Comparison of ENCODE assay signal across 3 cellular contexts in genomic region chr11:132367293-132367692, GRCh38.
TF ChIP-seq lines count a peak whose summit lies in the region.

No MANE protein-coding gene starts in this region.

TF ChIP-seq in HepG2, 621 proteins besides CTCF, POLR2A, EP300 and RAD21:
- TF ChIP-seq ZNF670 (CRISPR knock-in tag; IDR thresholded peaks at IDR 0.05; ENCODE audit: borderline replicate concordance) = no peak
- peak; percentile 24 to 65; a peak in 3 of 4 replicates for TF ChIP-seq MAFK (conservative IDR thresholded peaks at IDR 0.05 in 1 of 2, IDR thresholded peaks at IDR 0.05 in 1 of 2; ENCODE audit: low read length in 2 of 2)
- TF ChIP-seq MAFF (IDR thresholded peaks at IDR 0.05; ENCODE audit: low read depth, low read length) = peak; percentile 56

TF ChIP-seq in A549, 52 proteins besides CTCF, POLR2A, EP300 and RAD21:
- no peak for TF ChIP-seq FOXS1 (CRISPR knock-in tag; IDR thresholded peaks at IDR 0.05)
- TF ChIP-seq MAFK (IDR thresholded peaks at IDR 0.05; ENCODE audit: partially characterized antibody) = peak; percentile 19
- TF ChIP-seq RNF2 (IDR thresholded peaks at IDR 0.05; ENCODE audit: borderline replicate concordance, low read depth) = no peak
- TF ChIP-seq, protein P1, sequence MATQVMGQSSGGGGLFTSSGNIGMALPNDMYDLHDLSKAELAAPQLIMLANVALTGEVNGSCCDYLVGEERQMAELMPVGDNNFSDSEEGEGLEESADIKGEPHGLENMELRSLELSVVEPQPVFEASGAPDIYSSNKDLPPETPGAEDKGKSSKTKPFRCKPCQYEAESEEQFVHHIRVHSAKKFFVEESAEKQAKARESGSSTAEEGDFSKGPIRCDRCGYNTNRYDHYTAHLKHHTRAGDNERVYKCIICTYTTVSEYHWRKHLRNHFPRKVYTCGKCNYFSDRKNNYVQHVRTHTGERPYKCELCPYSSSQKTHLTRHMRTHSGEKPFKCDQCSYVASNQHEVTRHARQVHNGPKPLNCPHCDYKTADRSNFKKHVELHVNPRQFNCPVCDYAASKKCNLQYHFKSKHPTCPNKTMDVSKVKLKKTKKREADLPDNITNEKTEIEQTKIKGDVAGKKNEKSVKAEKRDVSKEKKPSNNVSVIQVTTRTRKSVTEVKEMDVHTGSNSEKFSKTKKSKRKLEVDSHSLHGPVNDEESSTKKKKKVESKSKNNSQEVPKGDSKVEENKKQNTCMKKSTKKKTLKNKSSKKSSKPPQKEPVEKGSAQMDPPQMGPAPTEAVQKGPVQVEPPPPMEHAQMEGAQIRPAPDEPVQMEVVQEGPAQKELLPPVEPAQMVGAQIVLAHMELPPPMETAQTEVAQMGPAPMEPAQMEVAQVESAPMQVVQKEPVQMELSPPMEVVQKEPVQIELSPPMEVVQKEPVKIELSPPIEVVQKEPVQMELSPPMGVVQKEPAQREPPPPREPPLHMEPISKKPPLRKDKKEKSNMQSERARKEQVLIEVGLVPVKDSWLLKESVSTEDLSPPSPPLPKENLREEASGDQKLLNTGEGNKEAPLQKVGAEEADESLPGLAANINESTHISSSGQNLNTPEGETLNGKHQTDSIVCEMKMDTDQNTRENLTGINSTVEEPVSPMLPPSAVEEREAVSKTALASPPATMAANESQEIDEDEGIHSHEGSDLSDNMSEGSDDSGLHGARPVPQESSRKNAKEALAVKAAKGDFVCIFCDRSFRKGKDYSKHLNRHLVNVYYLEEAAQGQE (IDR thresholded peaks at IDR 0.05) = no peak
TF ChIP-seq in A549: peak in this region for 1.

TF ChIP-seq in IMR-90, 13 proteins besides CTCF, POLR2A, EP300 and RAD21:
- TF ChIP-seq NFE2L2 (IDR thresholded peaks at IDR 0.05; ENCODE audit: low read depth, low read length) (no peak), MAFK (IDR thresholded peaks at IDR 0.05; ENCODE audit: low read depth, low read length) (peak; percentile 74)
- TF ChIP-seq, protein P2, sequence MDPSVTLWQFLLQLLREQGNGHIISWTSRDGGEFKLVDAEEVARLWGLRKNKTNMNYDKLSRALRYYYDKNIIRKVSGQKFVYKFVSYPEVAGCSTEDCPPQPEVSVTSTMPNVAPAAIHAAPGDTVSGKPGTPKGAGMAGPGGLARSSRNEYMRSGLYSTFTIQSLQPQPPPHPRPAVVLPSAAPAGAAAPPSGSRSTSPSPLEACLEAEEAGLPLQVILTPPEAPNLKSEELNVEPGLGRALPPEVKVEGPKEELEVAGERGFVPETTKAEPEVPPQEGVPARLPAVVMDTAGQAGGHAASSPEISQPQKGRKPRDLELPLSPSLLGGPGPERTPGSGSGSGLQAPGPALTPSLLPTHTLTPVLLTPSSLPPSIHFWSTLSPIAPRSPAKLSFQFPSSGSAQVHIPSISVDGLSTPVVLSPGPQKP (IDR thresholded peaks at IDR 0.05; ENCODE audit: borderline replicate concordance, low read depth, low read length) = no peak
TF ChIP-seq in IMR-90: peak in this region for 1.
